Comparison of ENCODE assay signal across 25 cellular contexts in genomic region chr3:79864077-79864476, GRCh38.
"Had no signal": no experiment of that assay in that cellular context is flagged by ENCODE, and none has a peak within 500 bp of the region (broad histone marks: within the 10 kb centered on the region; RNA-seq: fewer than 3 reads in every experiment).

No MANE protein-coding gene starts in this region.

- H3K27me3 Mint-ChIP-seq: naive thymus-derived CD4-positive, alpha-beta T cell; stimulated activated naive B cell treated with anti-CD40 and anti-IgM and Interleukin-4, amounts not matched to agents 10 μg/mL and 1 μg/mL and 100 μg/mL, for 72 hours; stimulated activated naive CD8-positive, alpha-beta T cell treated with anti-CD3 and anti-CD28 coated beads, Interleukin-15, Interleukin-2, amounts not matched to agents 100 ng/mL and 50 ng/mL, for 24 hours had no signal

- H3K36me3 Mint-ChIP-seq: naive thymus-derived CD4-positive, alpha-beta T cell; stimulated activated effector memory CD8-positive, alpha-beta T cell treated with anti-CD3 and anti-CD28 coated beads, Interleukin-12 subunit alpha, Interleukin-12 subunit beta, amount 100 ng/mL, for 72 hours; stimulated activated naive B cell treated with anti-CD40 and anti-IgM and Interleukin-4, amounts not matched to agents 10 μg/mL and 1 μg/mL and 100 μg/mL, for 72 hours had no signal

- H3K4me1 Mint-ChIP-seq: naive thymus-derived CD4-positive, alpha-beta T cell; natural killer cell; nephron progenitor cell; neural crest cell; stimulated activated effector memory CD8-positive, alpha-beta T cell treated with anti-CD3 and anti-CD28 coated beads, Interleukin-12 subunit alpha, Interleukin-12 subunit beta, amount 100 ng/mL, for 72 hours; stimulated activated naive B cell treated with anti-CD40 and anti-IgM and Interleukin-4, amounts not matched to agents 10 μg/mL and 1 μg/mL and 100 μg/mL, for 72 hours had no signal

- ATAC-seq: naive thymus-derived CD4-positive, alpha-beta T cell; natural killer cell; psoas muscle; right cardiac atrium; right lobe of liver; stimulated activated effector memory CD8-positive, alpha-beta T cell treated with anti-CD3 and anti-CD28 coated beads, Interleukin-12 subunit alpha, Interleukin-12 subunit beta, amount 100 ng/mL, for 72 hours; stimulated activated naive B cell treated with anti-CD40 and anti-IgM and Interleukin-4, amounts not matched to agents 10 μg/mL and 1 μg/mL and 100 μg/mL, for 72 hours had no signal

- H3K27ac Mint-ChIP-seq: naive thymus-derived CD4-positive, alpha-beta T cell; natural killer cell; nephron progenitor cell; progenitor cell of endocrine pancreas; stimulated activated effector memory CD8-positive, alpha-beta T cell treated with anti-CD3 and anti-CD28 coated beads, Interleukin-12 subunit alpha, Interleukin-12 subunit beta, amount 100 ng/mL, for 72 hours; stimulated activated naive B cell treated with anti-CD40 and anti-IgM and Interleukin-4, amounts not matched to agents 10 μg/mL and 1 μg/mL and 100 μg/mL, for 72 hours; stimulated activated naive CD8-positive, alpha-beta T cell treated with anti-CD3 and anti-CD28 coated beads, Interleukin-15, Interleukin-2, amounts not matched to agents 100 ng/mL and 50 ng/mL, for 24 hours had no signal

- H3K4me3 Mint-ChIP-seq: naive thymus-derived CD4-positive, alpha-beta T cell; natural killer cell; nephron progenitor cell; neural crest cell; stimulated activated effector memory CD8-positive, alpha-beta T cell treated with anti-CD3 and anti-CD28 coated beads, Interleukin-12 subunit alpha, Interleukin-12 subunit beta, amount 100 ng/mL, for 72 hours; stimulated activated naive B cell treated with anti-CD40 and anti-IgM and Interleukin-4, amounts not matched to agents 10 μg/mL and 1 μg/mL and 100 μg/mL, for 72 hours; stimulated activated naive CD8-positive, alpha-beta T cell treated with anti-CD3 and anti-CD28 coated beads, Interleukin-15, Interleukin-2, amounts not matched to agents 100 ng/mL and 50 ng/mL, for 24 hours had no signal

- H3K9me3 Mint-ChIP-seq: nephron progenitor cell had no signal

- DNase-seq: naive thymus-derived CD4-positive, alpha-beta T cell; natural killer cell; nephron progenitor cell; occipital lobe; ovary; posterior cingulate gyrus; psoas muscle; right cardiac atrium; right lobe of liver; sigmoid colon; small intestine; stimulated activated CD4-positive, alpha-beta T cell treated with anti-CD3 and anti-CD28 coated beads, Interleukin-15, amount 100 ng/mL, for 24 hours; stimulated activated CD4-positive, alpha-beta T cell treated with anti-CD3 and anti-CD28 coated beads, Interleukin-2, amount 100 ng/mL, for 24 hours; stimulated activated CD4-positive, alpha-beta T cell treated with anti-CD3 and anti-CD28 coated beads, Interleukin-2, amount 100 ng/mL, for 48 hours; stimulated activated CD4-positive, alpha-beta T cell treated with anti-CD3 and anti-CD28 coated beads, Interleukin-4, amount 100 ng/mL, for 24 hours; stimulated activated naive B cell treated with anti-CD40 and anti-IgM and Interleukin-4, amounts not matched to agents 10 μg/mL and 1 μg/mL and 100 μg/mL, for 72 hours; stimulated activated naive CD4-positive, alpha-beta T cell treated with Interleukin-2 at 50 U/mL for 16 hours; stomach; thyroid gland; trophoblast cell; upper lobe of left lung had no signal
